Comparison of ENCODE assay signal across 8 cellular contexts in the genomic region with DNA sequence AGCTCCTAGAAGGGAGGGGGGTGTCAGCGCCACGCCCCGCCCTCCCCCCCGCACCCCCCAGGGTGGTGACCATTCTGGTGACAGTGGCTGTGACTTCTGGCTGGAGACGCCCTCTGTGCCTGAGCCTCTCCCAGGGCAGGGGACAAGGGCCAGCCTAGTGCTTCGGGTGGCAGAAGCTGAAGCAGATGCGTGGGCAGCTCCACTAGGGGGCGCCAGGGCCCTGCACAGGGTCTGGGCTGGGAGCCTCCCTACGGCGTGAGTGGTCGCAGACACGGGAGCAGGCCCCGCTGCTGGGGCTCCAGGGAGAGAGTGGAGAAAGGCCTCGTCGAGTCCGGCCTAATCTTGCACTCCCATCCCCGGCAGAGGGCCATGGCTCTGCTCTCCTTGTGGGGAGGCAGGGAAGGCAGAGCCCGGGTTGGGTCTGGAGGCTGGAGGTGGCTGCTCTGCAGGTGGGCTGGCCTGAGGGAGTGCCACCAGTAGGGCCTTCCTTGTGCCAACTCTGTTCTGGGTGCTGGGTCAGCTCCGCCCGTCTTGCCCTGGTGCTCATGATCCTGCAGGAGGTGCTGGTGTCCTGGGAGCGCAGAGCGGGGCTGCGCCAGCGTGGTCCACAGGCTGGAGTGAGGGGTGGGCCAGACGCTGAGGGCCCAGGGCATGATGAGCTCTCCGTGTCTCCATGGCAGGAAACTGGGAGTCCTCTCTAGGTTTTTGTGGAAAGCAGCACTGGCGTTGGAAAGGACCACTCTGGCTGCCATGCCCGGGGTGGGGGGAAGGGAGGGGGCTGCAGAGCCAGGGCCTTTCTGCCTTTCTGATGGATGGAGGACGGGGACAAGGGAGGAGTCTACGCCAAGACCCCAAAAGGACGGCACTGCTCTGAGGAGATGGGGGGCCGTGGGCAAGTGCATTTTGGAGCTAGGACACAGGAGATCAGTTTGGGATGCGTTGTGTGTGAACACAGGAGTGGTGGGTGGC.
A peak's percentile ranks its signal among the peaks of the same experiment; 100 is the strongest.
DNase-seq lines count a peak whose midpoint lies in the region; ATAC-seq lines count a peak whose summit lies in the region.

No MANE protein-coding gene starts in this region.

- no peak overlapping the region for H3K4me3 ChIP-seq in adipocyte (ENCODE audit: low read length)

- H3K4me1 ChIP-seq in adipocyte (ENCODE audit: control insufficient read depth, insufficient read depth, low read length): peaks cover 18% of the 10 kb centered on the region

- H3K4me1 Mint-ChIP-seq in T-helper 1 cell treated with Interleukin-12 subunit alpha and Interleukin-12 subunit beta and Interleukin-4 antibody, amounts not matched to agents 30 μg/mL and 1 μg/mL, for 36 hours (ENCODE audit: low read depth): peaks cover 15% of the 10 kb centered on the region

- H3K36me3 Mint-ChIP-seq in T-helper 1 cell treated with Interleukin-12 subunit alpha and Interleukin-12 subunit beta and Interleukin-4 antibody, amounts not matched to agents 30 μg/mL and 1 μg/mL, for 36 hours (ENCODE audit: low read depth): peaks cover under 1% of the 10 kb centered on the region

- no peaks in the 10 kb centered on the region for H3K27me3 Mint-ChIP-seq in T-helper 1 cell treated with Interleukin-12 subunit alpha and Interleukin-12 subunit beta and Interleukin-4 antibody, amounts not matched to agents 30 μg/mL and 1 μg/mL, for 36 hours (ENCODE audit: low read depth)

- H3K27ac Mint-ChIP-seq in T-helper 1 cell treated with Interleukin-12 subunit alpha and Interleukin-12 subunit beta and Interleukin-4 antibody, amounts not matched to agents 30 μg/mL and 1 μg/mL, for 36 hours: no peak overlapping the region

- DNase-seq in COR-L47 (lab: John Stamatoyannopoulos, UW): peak; percentile 34
- DNase-seq in Kasumi-1 (lab: John Stamatoyannopoulos, UW): peak; percentile 65 to 75
- peak; percentile 67 for DNase-seq in adipocyte (ENCODE audit: low read depth)
- DNase-seq in islet precursor cell: peak; percentile 92
- DNase-seq in stimulated activated CD8-positive, alpha-beta memory T cell treated with anti-CD3 and anti-CD28 coated beads, Interleukin-15, amount 100 ng/mL, for 1 hour (ENCODE audit: low read depth): peak; percentile 37

- H3K27me3 ChIP-seq in adipocyte (replicated peaks; ENCODE audit: control insufficient read depth, insufficient read depth, low read length): no peaks in the 10 kb centered on the region

- no peaks in the 10 kb centered on the region for H3K9me3 ChIP-seq in adipocyte (ENCODE audit: control insufficient read depth, low read length)

- H3K36me3 ChIP-seq in adipocyte (ENCODE audit: control insufficient read depth, insufficient read depth, low read length, severe bottlenecking): no peaks in the 10 kb centered on the region

- H3K4me3 Mint-ChIP-seq in T-helper 1 cell treated with Interleukin-12 subunit alpha and Interleukin-12 subunit beta and Interleukin-4 antibody, amounts not matched to agents 30 μg/mL and 1 μg/mL, for 36 hours: peak overlapping the region; percentile 48

- ATAC-seq in GM21825 (IDR thresholded peaks at IDR 0.05; ENCODE audit: unreplicated experiment) (no peak), HG02759 (IDR thresholded peaks at IDR 0.05; ENCODE audit: unreplicated experiment) (no peak)

- no peaks in the 10 kb centered on the region for H3K9me3 Mint-ChIP-seq in T-helper 1 cell treated with Interleukin-12 subunit alpha and Interleukin-12 subunit beta and Interleukin-4 antibody, amounts not matched to agents 30 μg/mL and 1 μg/mL, for 36 hours

- H3K9ac ChIP-seq in adipocyte (ENCODE audit: low read length): no peak overlapping the region

Comparison
In these comparisons a context has a peak if more than half of its experiments do, and no peak if none do; other contexts are left out.
1. DNase-seq: peak in every context shown above with its lines; median percentile 92 in islet precursor cell; 70 in Kasumi-1; 67 in adipocyte; 37 in stimulated activated CD8-positive, alpha-beta memory T cell treated with anti-CD3 and anti-CD28 coated beads, Interleukin-15, amount 100 ng/mL, for 1 hour; 34 in COR-L47.